Comparison of ENCODE assay signal across 1 cellular context in the genomic region with DNA sequence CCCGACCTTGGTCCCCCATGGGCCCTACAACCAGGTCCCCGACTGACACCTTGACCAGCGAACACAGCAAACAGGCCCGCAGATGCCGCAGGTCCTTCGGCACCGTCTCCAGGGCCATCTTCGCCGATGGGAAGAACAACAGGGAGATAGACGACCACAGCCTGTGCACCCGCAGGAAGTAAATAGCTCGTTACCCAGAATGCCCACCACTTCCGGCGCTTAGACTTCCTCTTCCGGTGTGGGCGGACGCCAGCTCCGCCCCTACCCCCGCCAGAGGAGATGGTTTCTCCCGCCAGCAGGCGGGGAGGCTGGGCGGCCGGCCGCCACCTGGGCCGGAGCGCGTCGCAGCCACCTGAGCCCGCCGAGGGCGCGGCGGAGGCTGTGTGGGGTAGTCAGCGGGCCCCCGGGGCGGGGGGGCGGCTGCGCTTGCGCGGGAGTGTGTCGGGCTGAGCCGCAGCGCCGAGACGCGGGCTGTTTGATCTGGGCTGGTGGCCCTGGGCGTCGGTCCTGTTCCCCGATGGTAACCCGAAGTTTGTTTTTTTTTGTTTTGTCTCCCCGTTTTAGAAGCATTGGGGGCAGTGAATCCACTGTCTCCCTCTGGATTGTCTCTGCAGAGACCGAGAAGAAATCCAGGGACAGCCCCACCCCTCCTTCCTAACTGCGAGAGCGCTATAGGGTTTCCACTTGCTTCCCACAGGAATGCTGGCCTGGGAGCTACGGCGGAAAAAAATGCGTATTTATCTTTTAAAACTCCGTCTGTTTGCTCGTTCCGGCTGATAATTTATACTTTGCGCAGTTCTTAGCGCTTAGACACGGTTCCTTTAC.
A peak's percentile ranks its signal among the peaks of the same experiment; 100 is the strongest.
TF ChIP-seq lines count a peak whose summit lies in the region.

A gene (minus strand): TSS at position 184 of the 825 bp plus-strand sequence. CDS start 66 bp downstream, at position 118.

TF ChIP-seq in HepG2, 621 proteins besides CTCF, POLR2A, EP300 and RAD21 (continued from another document and continues in another):
- TF ChIP-seq, protein P1, sequence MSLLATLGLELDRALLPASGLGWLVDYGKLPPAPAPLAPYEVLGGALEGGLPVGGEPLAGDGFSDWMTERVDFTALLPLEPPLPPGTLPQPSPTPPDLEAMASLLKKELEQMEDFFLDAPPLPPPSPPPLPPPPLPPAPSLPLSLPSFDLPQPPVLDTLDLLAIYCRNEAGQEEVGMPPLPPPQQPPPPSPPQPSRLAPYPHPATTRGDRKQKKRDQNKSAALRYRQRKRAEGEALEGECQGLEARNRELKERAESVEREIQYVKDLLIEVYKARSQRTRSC (CRISPR knock-in tag; IDR thresholded peaks at IDR 0.05; ENCODE audit: low read depth) = peak; percentile 74; the same call in 1 of the 2 replicates
- TF ChIP-seq, protein P2, sequence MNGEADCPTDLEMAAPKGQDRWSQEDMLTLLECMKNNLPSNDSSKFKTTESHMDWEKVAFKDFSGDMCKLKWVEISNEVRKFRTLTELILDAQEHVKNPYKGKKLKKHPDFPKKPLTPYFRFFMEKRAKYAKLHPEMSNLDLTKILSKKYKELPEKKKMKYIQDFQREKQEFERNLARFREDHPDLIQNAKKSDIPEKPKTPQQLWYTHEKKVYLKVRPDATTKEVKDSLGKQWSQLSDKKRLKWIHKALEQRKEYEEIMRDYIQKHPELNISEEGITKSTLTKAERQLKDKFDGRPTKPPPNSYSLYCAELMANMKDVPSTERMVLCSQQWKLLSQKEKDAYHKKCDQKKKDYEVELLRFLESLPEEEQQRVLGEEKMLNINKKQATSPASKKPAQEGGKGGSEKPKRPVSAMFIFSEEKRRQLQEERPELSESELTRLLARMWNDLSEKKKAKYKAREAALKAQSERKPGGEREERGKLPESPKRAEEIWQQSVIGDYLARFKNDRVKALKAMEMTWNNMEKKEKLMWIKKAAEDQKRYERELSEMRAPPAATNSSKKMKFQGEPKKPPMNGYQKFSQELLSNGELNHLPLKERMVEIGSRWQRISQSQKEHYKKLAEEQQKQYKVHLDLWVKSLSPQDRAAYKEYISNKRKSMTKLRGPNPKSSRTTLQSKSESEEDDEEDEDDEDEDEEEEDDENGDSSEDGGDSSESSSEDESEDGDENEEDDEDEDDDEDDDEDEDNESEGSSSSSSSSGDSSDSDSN (CRISPR knock-in tag; IDR thresholded peaks at IDR 0.05) = peak; percentile 77
- TF ChIP-seq MATR3 (CRISPR knock-in tag; IDR thresholded peaks at IDR 0.05) = no peak
- no peak for TF ChIP-seq DPF2 (CRISPR knock-in tag; IDR thresholded peaks at IDR 0.05; ENCODE audit: borderline replicate concordance, low read depth)
- peak; percentile 77 for TF ChIP-seq ZNF768 (CRISPR knock-in tag; IDR thresholded peaks at IDR 0.05)
- peak; percentile 86; the same call in 1 of the 2 replicates for TF ChIP-seq JUN (CRISPR knock-in tag; IDR thresholded peaks at IDR 0.05)
- TF ChIP-seq, protein P3, sequence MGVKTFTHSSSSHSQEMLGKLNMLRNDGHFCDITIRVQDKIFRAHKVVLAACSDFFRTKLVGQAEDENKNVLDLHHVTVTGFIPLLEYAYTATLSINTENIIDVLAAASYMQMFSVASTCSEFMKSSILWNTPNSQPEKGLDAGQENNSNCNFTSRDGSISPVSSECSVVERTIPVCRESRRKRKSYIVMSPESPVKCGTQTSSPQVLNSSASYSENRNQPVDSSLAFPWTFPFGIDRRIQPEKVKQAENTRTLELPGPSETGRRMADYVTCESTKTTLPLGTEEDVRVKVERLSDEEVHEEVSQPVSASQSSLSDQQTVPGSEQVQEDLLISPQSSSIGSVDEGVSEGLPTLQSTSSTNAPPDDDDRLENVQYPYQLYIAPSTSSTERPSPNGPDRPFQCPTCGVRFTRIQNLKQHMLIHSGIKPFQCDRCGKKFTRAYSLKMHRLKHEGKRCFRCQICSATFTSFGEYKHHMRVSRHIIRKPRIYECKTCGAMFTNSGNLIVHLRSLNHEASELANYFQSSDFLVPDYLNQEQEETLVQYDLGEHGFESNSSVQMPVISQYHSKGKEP (CRISPR knock-in tag; IDR thresholded peaks at IDR 0.05) = peak; percentile 59
- TF ChIP-seq YEATS2 (CRISPR knock-in tag; IDR thresholded peaks at IDR 0.05; ENCODE audit: borderline replicate concordance) = peak; percentile 99
- TF ChIP-seq POLR2AphosphoS2 (IDR thresholded peaks at IDR 0.05; ENCODE audit: low read depth, low read length) = peak; percentile 95
- TF ChIP-seq ZNF660 (CRISPR knock-in tag; IDR thresholded peaks at IDR 0.05; ENCODE audit: borderline replicate concordance, low read depth) = no peak
- TF ChIP-seq, protein P4, sequence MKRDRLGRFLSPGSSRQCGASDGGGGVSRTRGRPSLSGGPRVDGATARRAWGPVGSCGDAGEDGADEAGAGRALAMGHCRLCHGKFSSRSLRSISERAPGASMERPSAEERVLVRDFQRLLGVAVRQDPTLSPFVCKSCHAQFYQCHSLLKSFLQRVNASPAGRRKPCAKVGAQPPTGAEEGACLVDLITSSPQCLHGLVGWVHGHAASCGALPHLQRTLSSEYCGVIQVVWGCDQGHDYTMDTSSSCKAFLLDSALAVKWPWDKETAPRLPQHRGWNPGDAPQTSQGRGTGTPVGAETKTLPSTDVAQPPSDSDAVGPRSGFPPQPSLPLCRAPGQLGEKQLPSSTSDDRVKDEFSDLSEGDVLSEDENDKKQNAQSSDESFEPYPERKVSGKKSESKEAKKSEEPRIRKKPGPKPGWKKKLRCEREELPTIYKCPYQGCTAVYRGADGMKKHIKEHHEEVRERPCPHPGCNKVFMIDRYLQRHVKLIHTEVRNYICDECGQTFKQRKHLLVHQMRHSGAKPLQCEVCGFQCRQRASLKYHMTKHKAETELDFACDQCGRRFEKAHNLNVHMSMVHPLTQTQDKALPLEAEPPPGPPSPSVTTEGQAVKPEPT (CRISPR knock-in tag; IDR thresholded peaks at IDR 0.05; ENCODE audit: low read depth) = no peak; the same call in 1 of the 2 replicates
- TF ChIP-seq ELF1 (CRISPR knock-in tag; IDR thresholded peaks at IDR 0.05) = peak; percentile 94
- peak; percentile 78; the same call in 1 of the 2 replicates for TF ChIP-seq ZNF747 (CRISPR knock-in tag; IDR thresholded peaks at IDR 0.05; ENCODE audit: borderline replicate concordance)
- TF ChIP-seq ZNF34 (CRISPR knock-in tag; IDR thresholded peaks at IDR 0.05; ENCODE audit: borderline replicate concordance) = peak; percentile 95
- TF ChIP-seq, protein P5, sequence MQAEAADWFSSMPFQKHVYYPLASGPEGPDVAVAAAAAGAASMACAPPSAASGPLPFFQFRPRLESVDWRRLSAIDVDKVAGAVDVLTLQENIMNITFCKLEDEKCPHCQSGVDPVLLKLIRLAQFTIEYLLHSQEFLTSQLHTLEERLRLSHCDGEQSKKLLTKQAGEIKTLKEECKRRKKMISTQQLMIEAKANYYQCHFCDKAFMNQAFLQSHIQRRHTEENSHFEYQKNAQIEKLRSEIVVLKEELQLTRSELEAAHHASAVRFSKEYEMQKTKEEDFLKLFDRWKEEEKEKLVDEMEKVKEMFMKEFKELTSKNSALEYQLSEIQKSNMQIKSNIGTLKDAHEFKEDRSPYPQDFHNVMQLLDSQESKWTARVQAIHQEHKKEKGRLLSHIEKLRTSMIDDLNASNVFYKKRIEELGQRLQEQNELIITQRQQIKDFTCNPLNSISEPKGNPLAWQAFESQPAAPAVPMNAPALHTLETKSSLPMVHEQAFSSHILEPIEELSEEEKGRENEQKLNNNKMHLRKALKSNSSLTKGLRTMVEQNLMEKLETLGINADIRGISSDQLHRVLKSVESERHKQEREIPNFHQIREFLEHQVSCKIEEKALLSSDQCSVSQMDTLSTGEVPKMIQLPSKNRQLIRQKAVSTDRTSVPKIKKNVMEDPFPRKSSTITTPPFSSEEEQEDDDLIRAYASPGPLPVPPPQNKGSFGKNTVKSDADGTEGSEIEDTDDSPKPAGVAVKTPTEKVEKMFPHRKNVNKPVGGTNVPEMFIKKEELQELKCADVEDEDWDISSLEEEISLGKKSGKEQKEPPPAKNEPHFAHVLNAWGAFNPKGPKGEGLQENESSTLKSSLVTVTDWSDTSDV (CRISPR knock-in tag; IDR thresholded peaks at IDR 0.05) = no peak
- peak; percentile 88 for TF ChIP-seq IRF2 (CRISPR knock-in tag; IDR thresholded peaks at IDR 0.05)
- TF ChIP-seq ZNF292 (CRISPR knock-in tag; IDR thresholded peaks at IDR 0.05; ENCODE audit: borderline replicate concordance, low read depth) = 0 out of 2 replicates have a peak, but pooled peaks have one; percentile 39
- TF ChIP-seq, protein P6, sequence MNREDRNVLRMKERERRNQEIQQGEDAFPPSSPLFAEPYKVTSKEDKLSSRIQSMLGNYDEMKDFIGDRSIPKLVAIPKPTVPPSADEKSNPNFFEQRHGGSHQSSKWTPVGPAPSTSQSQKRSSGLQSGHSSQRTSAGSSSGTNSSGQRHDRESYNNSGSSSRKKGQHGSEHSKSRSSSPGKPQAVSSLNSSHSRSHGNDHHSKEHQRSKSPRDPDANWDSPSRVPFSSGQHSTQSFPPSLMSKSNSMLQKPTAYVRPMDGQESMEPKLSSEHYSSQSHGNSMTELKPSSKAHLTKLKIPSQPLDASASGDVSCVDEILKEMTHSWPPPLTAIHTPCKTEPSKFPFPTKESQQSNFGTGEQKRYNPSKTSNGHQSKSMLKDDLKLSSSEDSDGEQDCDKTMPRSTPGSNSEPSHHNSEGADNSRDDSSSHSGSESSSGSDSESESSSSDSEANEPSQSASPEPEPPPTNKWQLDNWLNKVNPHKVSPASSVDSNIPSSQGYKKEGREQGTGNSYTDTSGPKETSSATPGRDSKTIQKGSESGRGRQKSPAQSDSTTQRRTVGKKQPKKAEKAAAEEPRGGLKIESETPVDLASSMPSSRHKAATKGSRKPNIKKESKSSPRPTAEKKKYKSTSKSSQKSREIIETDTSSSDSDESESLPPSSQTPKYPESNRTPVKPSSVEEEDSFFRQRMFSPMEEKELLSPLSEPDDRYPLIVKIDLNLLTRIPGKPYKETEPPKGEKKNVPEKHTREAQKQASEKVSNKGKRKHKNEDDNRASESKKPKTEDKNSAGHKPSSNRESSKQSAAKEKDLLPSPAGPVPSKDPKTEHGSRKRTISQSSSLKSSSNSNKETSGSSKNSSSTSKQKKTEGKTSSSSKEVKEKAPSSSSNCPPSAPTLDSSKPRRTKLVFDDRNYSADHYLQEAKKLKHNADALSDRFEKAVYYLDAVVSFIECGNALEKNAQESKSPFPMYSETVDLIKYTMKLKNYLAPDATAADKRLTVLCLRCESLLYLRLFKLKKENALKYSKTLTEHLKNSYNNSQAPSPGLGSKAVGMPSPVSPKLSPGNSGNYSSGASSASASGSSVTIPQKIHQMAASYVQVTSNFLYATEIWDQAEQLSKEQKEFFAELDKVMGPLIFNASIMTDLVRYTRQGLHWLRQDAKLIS (CRISPR knock-in tag; IDR thresholded peaks at IDR 0.05) = peak; percentile 30
- no peak for TF ChIP-seq NR2F6 (IDR thresholded peaks at IDR 0.05)
- peak; percentile 47; the same call in 1 of the 2 replicates for TF ChIP-seq NR2F6 (CRISPR knock-in tag; IDR thresholded peaks at IDR 0.05)
- TF ChIP-seq ZBTB38 (CRISPR knock-in tag; IDR thresholded peaks at IDR 0.05) = peak; percentile 9
- peak; percentile 92 for TF ChIP-seq RARG (CRISPR knock-in tag; IDR thresholded peaks at IDR 0.05; ENCODE audit: low read depth)
- TF ChIP-seq KLF16 (CRISPR knock-in tag; IDR thresholded peaks at IDR 0.05) = peak in 1 of 2 experiments; percentile 93; a peak in 2 of 4 replicates
- TF ChIP-seq, protein P7, sequence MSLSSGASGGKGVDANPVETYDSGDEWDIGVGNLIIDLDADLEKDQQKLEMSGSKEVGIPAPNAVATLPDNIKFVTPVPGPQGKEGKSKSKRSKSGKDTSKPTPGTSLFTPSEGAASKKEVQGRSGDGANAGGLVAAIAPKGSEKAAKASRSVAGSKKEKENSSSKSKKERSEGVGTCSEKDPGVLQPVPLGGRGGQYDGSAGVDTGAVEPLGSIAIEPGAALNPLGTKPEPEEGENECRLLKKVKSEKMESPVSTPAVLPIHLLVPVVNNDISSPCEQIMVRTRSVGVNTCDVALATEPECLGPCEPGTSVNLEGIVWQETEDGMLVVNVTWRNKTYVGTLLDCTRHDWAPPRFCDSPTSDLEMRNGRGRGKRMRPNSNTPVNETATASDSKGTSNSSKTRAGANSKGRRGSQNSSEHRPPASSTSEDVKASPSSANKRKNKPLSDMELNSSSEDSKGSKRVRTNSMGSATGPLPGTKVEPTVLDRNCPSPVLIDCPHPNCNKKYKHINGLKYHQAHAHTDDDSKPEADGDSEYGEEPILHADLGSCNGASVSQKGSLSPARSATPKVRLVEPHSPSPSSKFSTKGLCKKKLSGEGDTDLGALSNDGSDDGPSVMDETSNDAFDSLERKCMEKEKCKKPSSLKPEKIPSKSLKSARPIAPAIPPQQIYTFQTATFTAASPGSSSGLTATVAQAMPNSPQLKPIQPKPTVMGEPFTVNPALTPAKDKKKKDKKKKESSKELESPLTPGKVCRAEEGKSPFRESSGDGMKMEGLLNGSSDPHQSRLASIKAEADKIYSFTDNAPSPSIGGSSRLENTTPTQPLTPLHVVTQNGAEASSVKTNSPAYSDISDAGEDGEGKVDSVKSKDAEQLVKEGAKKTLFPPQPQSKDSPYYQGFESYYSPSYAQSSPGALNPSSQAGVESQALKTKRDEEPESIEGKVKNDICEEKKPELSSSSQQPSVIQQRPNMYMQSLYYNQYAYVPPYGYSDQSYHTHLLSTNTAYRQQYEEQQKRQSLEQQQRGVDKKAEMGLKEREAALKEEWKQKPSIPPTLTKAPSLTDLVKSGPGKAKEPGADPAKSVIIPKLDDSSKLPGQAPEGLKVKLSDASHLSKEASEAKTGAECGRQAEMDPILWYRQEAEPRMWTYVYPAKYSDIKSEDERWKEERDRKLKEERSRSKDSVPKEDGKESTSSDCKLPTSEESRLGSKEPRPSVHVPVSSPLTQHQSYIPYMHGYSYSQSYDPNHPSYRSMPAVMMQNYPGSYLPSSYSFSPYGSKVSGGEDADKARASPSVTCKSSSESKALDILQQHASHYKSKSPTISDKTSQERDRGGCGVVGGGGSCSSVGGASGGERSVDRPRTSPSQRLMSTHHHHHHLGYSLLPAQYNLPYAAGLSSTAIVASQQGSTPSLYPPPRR (CRISPR knock-in tag; IDR thresholded peaks at IDR 0.05; ENCODE audit: borderline replicate concordance) = peak; percentile 57; the same call in 1 of the 2 replicates
- TF ChIP-seq, protein P8, sequence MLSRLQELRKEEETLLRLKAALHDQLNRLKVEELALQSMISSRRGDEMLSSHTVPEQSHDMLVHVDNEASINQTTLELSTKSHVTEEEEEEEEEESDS (CRISPR knock-in tag; IDR thresholded peaks at IDR 0.05; ENCODE audit: borderline replicate concordance) = peak; percentile 80; the same call in 1 of the 2 replicates
- TF ChIP-seq ZNF333 (CRISPR knock-in tag; IDR thresholded peaks at IDR 0.05; ENCODE audit: borderline replicate concordance) = peak; percentile 73; the same call in 1 of the 2 replicates
- peak; percentile 92 for TF ChIP-seq ZNF274 (CRISPR knock-in tag; IDR thresholded peaks at IDR 0.05)
- TF ChIP-seq AHR (CRISPR knock-in tag; IDR thresholded peaks at IDR 0.05) = peak; percentile 82
- TF ChIP-seq SRF (IDR thresholded peaks at IDR 0.05; ENCODE audit: low read depth, low read length) = peak; percentile 22; the same call in 1 of the 2 replicates
- TF ChIP-seq KLF11 (CRISPR knock-in tag; IDR thresholded peaks at IDR 0.05) = peak; percentile 54; the same call in 1 of the 2 replicates
- peak; percentile 95 for TF ChIP-seq SPEN (CRISPR knock-in tag; IDR thresholded peaks at IDR 0.05; ENCODE audit: low read depth)
- peak; percentile 65; the same call in 1 of the 2 replicates for TF ChIP-seq ZNF205 (CRISPR knock-in tag; IDR thresholded peaks at IDR 0.05)
- no peak for TF ChIP-seq NPAS2 (CRISPR knock-in tag; IDR thresholded peaks at IDR 0.05; ENCODE audit: borderline replicate concordance)
- TF ChIP-seq FOXK2 (IDR thresholded peaks at IDR 0.05) = peak; percentile 97
- peak; percentile 77 for TF ChIP-seq HOXA9 (CRISPR knock-in tag; IDR thresholded peaks at IDR 0.05; ENCODE audit: borderline replicate concordance)
